Comparison of ENCODE assay signal across 27 cellular contexts in genomic region chr12:38367506-38367905, GRCh38. TPM values are rescaled to one million over a fixed set of nuclear protein-coding genes. Genes with fewer than 3 reads are reported as not detected.
A peak's percentile ranks its signal among the peaks of the same experiment; 100 is the strongest.
DNase-seq lines count a peak whose midpoint lies in the region; TF ChIP-seq lines count a peak whose summit lies in the region.
"Had no signal": no experiment of that assay in that cellular context is flagged by ENCODE, and none has a peak within 500 bp of the region (broad histone marks: within the 10 kb centered on the region; RNA-seq: fewer than 3 reads in every experiment).

No MANE protein-coding gene starts in this region.

- no peak overlapping the region for H4K12ac ChIP-seq in trophoblast cell (ENCODE audit: low read depth, low read length)

- no peaks in the 10 kb centered on the region for H3K79me2 ChIP-seq in trophoblast cell (ENCODE audit: control insufficient read depth, insufficient read depth, low read length, poor library complexity)

- H3K27ac ChIP-seq in trophoblast cell (ENCODE audit: low read depth, low read length), result no peak overlapping the region
- H3K27ac ChIP-seq in brain microvascular endothelial cell, result no peak overlapping the region
- H3K27ac ChIP-seq: 22Rv1; A549; BLaER1; BLaER1 treated with 17β-estradiol and CSF1 and Interleukin-3, amounts not matched to agents 10 nM and 100 nM; C4-2B had no signal

- no peak overlapping the region for H3K23ac ChIP-seq in trophoblast cell (ENCODE audit: low read length)

- no peaks in the 10 kb centered on the region for H3K9me3 ChIP-seq in trophoblast cell (ENCODE audit: insufficient read depth, low read depth, low read length)
- H3K9me3 ChIP-seq: A549; BE2C; BLaER1; BLaER1 treated with 17β-estradiol and CSF1 and Interleukin-3, amounts not matched to agents 10 nM and 100 nM; Caco-2 had no signal

- H3K4me3 ChIP-seq in trophoblast cell (ENCODE audit: low read depth, low read length), result no peak overlapping the region
- no peak overlapping the region for H3K4me3 ChIP-seq in brain microvascular endothelial cell (ENCODE audit: low read depth, low read length)
- H3K4me3 ChIP-seq: A549; BLaER1; BLaER1 treated with 17β-estradiol and CSF1 and Interleukin-3, amounts not matched to agents 10 nM and 100 nM had no signal

- DNase-seq in trophoblast cell (peak; percentile 92 to 93), brain microvascular endothelial cell (no peak)
- DNase-seq: 8988T; ACHN; AML-193; BE2C; C1 segment of cervical spinal cord; Caco-2; Calu3; CD4-positive, alpha-beta memory T cell; CD4-positive, alpha-beta T cell; CD4-positive, CD25-positive, alpha-beta regulatory T cell; CD8-positive, alpha-beta memory T cell; CD8-positive, alpha-beta T cell; COR-L47; DMS 273 treated with DMSO at 0.1 percent for 48 hours; DMS153; DMS53; DMS79; DMS79 treated with DMSO at 0.1 percent for 48 hours; DND-41; EL had no signal

- no peak overlapping the region for H3K4me2 ChIP-seq in trophoblast cell (ENCODE audit: low read length)
- H3K4me2 ChIP-seq: A549; BLaER1; BLaER1 treated with 17β-estradiol and CSF1 and Interleukin-3, amounts not matched to agents 10 nM and 100 nM had no signal

- H3K4me1 ChIP-seq in trophoblast cell (ENCODE audit: control insufficient read depth in 1 of 2, insufficient read depth in 2 of 2, low read length in 2 of 2), result no peaks in the 10 kb centered on the region
- H3K4me1 ChIP-seq: A549, BE2C, BLaER1, Caco-2 had no signal

- no peak overlapping the region for H3K4ac ChIP-seq in trophoblast cell (ENCODE audit: low read depth, low read length)

- H2BK5ac ChIP-seq in trophoblast cell (ENCODE audit: low read depth, low read length, poor library complexity), result no peak overlapping the region

- H2BK120ac ChIP-seq in trophoblast cell (ENCODE audit: insufficient read depth, low read length, poor library complexity), result no peak overlapping the region

- H2AFZ ChIP-seq in trophoblast cell (ENCODE audit: insufficient read depth, low read length, poor library complexity), result no peak overlapping the region

- H3K14ac ChIP-seq in trophoblast cell (ENCODE audit: low read length), result no peak overlapping the region

- no peak overlapping the region for H3K18ac ChIP-seq in trophoblast cell (ENCODE audit: low read length)

- in situ Hi-C loops in brain microvascular endothelial cell (cut with HindIII; ENCODE audit: low pct_ligation_motif_present, low sequenced_read_pairs), result no loop called here

- no peak overlapping the region for H2AK5ac ChIP-seq in trophoblast cell (ENCODE audit: low read length)

- no peak for TF ChIP-seq CTCF in brain microvascular endothelial cell (IDR thresholded peaks at IDR 0.05; ENCODE audit: low read depth, low read length, missing control alignments)

- H3K9ac ChIP-seq in trophoblast cell (ENCODE audit: low read length), result no peak overlapping the region
- H3K9ac ChIP-seq: BLaER1; BLaER1 treated with 17β-estradiol and CSF1 and Interleukin-3, amounts not matched to agents 10 nM and 100 nM had no signal

- WGBS in trophoblast cell (ENCODE audit: extremely low coverage, insufficient coverage, insufficient read length), result no CpG with 5 or more reads among the region's 4 CpGs

- H4K91ac ChIP-seq in trophoblast cell (ENCODE audit: low read depth, low read length), result no peak overlapping the region

- H3K36me3 ChIP-seq in trophoblast cell (ENCODE audit: control insufficient read depth in 1 of 2, insufficient read depth in 2 of 2, low read length in 2 of 2) (no peaks in the 10 kb centered on the region), brain microvascular endothelial cell (replicated peaks) (no peaks in the 10 kb centered on the region)
- H3K36me3 ChIP-seq: BE2C; BLaER1; BLaER1 treated with 17β-estradiol and CSF1 and Interleukin-3, amounts not matched to agents 10 nM and 100 nM had no signal

- no peaks in the 10 kb centered on the region for H3K79me1 ChIP-seq in trophoblast cell (ENCODE audit: low read length)

- no peak overlapping the region for H2BK12ac ChIP-seq in trophoblast cell (ENCODE audit: low read length)

- H3K27me3 ChIP-seq in trophoblast cell (ENCODE audit: insufficient read depth, low read length) (no peaks in the 10 kb centered on the region), brain microvascular endothelial cell (replicated peaks) (no peaks in the 10 kb centered on the region)
- H3K27me3 ChIP-seq: BE2C; BLaER1; BLaER1 treated with 17β-estradiol and CSF1 and Interleukin-3, amounts not matched to agents 10 nM and 100 nM had no signal

- H4K8ac ChIP-seq in trophoblast cell (ENCODE audit: low read depth, low read length), result no peak overlapping the region

RNA-seq across cellular contexts. Expression of gene ALG10B, which starts 50.9 kb away (rescaled TPM):
- 2.3 TPM in 2 replicates for polyA plus RNA-seq in trophoblast cell (2013)
